Comparison of ENCODE assay signal across 28 cellular contexts in genomic region chrX:129247642-129248041, GRCh38.
"Had no signal": no experiment of that assay in that cellular context is flagged by ENCODE, and none has a peak within 500 bp of the region (broad histone marks: within the 10 kb centered on the region; RNA-seq: fewer than 3 reads in every experiment).

No MANE protein-coding gene starts in this region.

- H3K27ac ChIP-seq: neutrophil, pancreas, prostate gland, right lobe of liver, sigmoid colon, suprapubic skin, testis, tibial artery, upper lobe of left lung, vagina had no signal

- H3K4me1 ChIP-seq: pancreas, prostate gland, right lobe of liver, sigmoid colon, suprapubic skin, testis, tibial artery, upper lobe of left lung, vagina had no signal

- H3K9me3 ChIP-seq: neutrophil, pancreas, prostate gland, right lobe of liver, sigmoid colon, suprapubic skin, testis, tibial artery, upper lobe of left lung, vagina had no signal

- H3K27me3 ChIP-seq: neutrophil, pancreas, right lobe of liver, sigmoid colon, suprapubic skin, testis, tibial artery, upper lobe of left lung, vagina had no signal

- H3K36me3 Mint-ChIP-seq: naive thymus-derived CD8-positive, alpha-beta T cell; natural killer cell treated with Interleukin-12 subunit alpha and Interleukin-12 subunit beta and Interleukin-15 and Interleukin-18, amount 100 ng/mL, for 72 hours; stimulated activated memory B cell treated with anti-CD40 and anti-IgM and Interleukin-4, amounts not matched to agents 10 μg/mL and 1 μg/mL and 100 μg/mL, for 72 hours had no signal

- H3K27ac Mint-ChIP-seq: naive thymus-derived CD8-positive, alpha-beta T cell; natural killer cell treated with Interleukin-12 subunit alpha and Interleukin-12 subunit beta and Interleukin-15 and Interleukin-18, amount 100 ng/mL, for 72 hours; nephron progenitor cell; stimulated activated memory B cell treated with anti-CD40 and anti-IgM and Interleukin-4, amounts not matched to agents 10 μg/mL and 1 μg/mL and 100 μg/mL, for 72 hours; stimulated activated naive CD8-positive, alpha-beta T cell treated with anti-CD3 and anti-CD28 coated beads, Interleukin-15, amount 100 ng/mL, for 72 hours had no signal

- ATAC-seq: naive thymus-derived CD8-positive, alpha-beta T cell; natural killer cell treated with Interleukin-12 subunit alpha and Interleukin-12 subunit beta and Interleukin-15 and Interleukin-18, amount 100 ng/mL, for 72 hours; pancreas; right cardiac atrium; right lobe of liver; stimulated activated memory B cell treated with anti-CD40 and anti-IgM and Interleukin-4, amounts not matched to agents 10 μg/mL and 1 μg/mL and 100 μg/mL, for 72 hours; stimulated activated naive CD8-positive, alpha-beta T cell treated with anti-CD3 and anti-CD28 coated beads, Interleukin-15, amount 100 ng/mL, for 72 hours; stimulated activated naive CD8-positive, alpha-beta T cell treated with anti-CD3 and anti-CD28 coated beads, Interleukin-15, Interleukin-2, amounts not matched to agents 100 U/mL and 50 U/mL, for 24 hours had no signal

- H3K27me3 Mint-ChIP-seq: naive thymus-derived CD8-positive, alpha-beta T cell; stimulated activated memory B cell treated with anti-CD40 and anti-IgM and Interleukin-4, amounts not matched to agents 10 μg/mL and 1 μg/mL and 100 μg/mL, for 72 hours; stimulated activated naive CD8-positive, alpha-beta T cell treated with anti-CD3 and anti-CD28 coated beads, Interleukin-15, amount 100 ng/mL, for 72 hours had no signal

- DNase-seq: naive thymus-derived CD8-positive, alpha-beta T cell; nephron progenitor cell; nucleus accumbens; pancreas; retina; right cardiac atrium; right lobe of liver; sigmoid colon; small intestine; stimulated activated CD4-positive, alpha-beta T cell treated with anti-CD3 and anti-CD28 coated beads, Interleukin-15, amount 100 ng/mL, for 24 hours; stimulated activated CD4-positive, alpha-beta T cell treated with anti-CD3 and anti-CD28 coated beads, Interleukin-2, amount 100 ng/mL, for 24 hours; stimulated activated CD4-positive, alpha-beta T cell treated with anti-CD3 and anti-CD28 coated beads, Interleukin-4, amount 100 ng/mL, for 1 hour; stimulated activated CD4-positive, alpha-beta T cell treated with anti-CD3 and anti-CD28 coated beads, Interleukin-4, amount 100 ng/mL, for 4 hours; stimulated activated CD8-positive, alpha-beta memory T cell treated with anti-CD3 and anti-CD28 coated beads, Interleukin-4, amount 100 ng/mL, for 48 hours; stimulated activated naive CD4-positive, alpha-beta T cell; stimulated activated naive CD8-positive, alpha-beta T cell treated with anti-CD3 and anti-CD28 coated beads, Interleukin-15, amount 100 ng/mL, for 72 hours; stimulated activated naive CD8-positive, alpha-beta T cell treated with anti-CD3 and anti-CD28 coated beads, Interleukin-15, Interleukin-2, amounts not matched to agents 100 U/mL and 50 U/mL, for 24 hours; substantia nigra; testis; tibial artery; upper lobe of left lung had no signal

- H3K36me3 ChIP-seq: neutrophil, pancreas, prostate gland, right lobe of liver, sigmoid colon, suprapubic skin, tibial artery, upper lobe of left lung, vagina had no signal

- H3K4me1 Mint-ChIP-seq: naive thymus-derived CD8-positive, alpha-beta T cell; nephron progenitor cell; neural crest cell; stimulated activated memory B cell treated with anti-CD40 and anti-IgM and Interleukin-4, amounts not matched to agents 10 μg/mL and 1 μg/mL and 100 μg/mL, for 72 hours; stimulated activated naive CD8-positive, alpha-beta T cell treated with anti-CD3 and anti-CD28 coated beads, Interleukin-15, amount 100 ng/mL, for 72 hours had no signal

- H3K9me3 Mint-ChIP-seq: stimulated activated memory B cell treated with anti-CD40 and anti-IgM and Interleukin-4, amounts not matched to agents 10 μg/mL and 1 μg/mL and 100 μg/mL, for 72 hours had no signal

- H3K4me3 ChIP-seq: pancreas, prostate gland, right lobe of liver, sigmoid colon, suprapubic skin, testis, tibial artery, upper lobe of left lung, vagina had no signal

- H3K4me3 Mint-ChIP-seq: naive thymus-derived CD8-positive, alpha-beta T cell; natural killer cell treated with Interleukin-12 subunit alpha and Interleukin-12 subunit beta and Interleukin-15 and Interleukin-18, amount 100 ng/mL, for 72 hours; nephron progenitor cell; neural crest cell; stimulated activated memory B cell treated with anti-CD40 and anti-IgM and Interleukin-4, amounts not matched to agents 10 μg/mL and 1 μg/mL and 100 μg/mL, for 72 hours; stimulated activated naive CD8-positive, alpha-beta T cell treated with anti-CD3 and anti-CD28 coated beads, Interleukin-15, amount 100 ng/mL, for 72 hours had no signal
